12 cellular contexts compared by ENCODE assay signal in the genomic region with DNA sequence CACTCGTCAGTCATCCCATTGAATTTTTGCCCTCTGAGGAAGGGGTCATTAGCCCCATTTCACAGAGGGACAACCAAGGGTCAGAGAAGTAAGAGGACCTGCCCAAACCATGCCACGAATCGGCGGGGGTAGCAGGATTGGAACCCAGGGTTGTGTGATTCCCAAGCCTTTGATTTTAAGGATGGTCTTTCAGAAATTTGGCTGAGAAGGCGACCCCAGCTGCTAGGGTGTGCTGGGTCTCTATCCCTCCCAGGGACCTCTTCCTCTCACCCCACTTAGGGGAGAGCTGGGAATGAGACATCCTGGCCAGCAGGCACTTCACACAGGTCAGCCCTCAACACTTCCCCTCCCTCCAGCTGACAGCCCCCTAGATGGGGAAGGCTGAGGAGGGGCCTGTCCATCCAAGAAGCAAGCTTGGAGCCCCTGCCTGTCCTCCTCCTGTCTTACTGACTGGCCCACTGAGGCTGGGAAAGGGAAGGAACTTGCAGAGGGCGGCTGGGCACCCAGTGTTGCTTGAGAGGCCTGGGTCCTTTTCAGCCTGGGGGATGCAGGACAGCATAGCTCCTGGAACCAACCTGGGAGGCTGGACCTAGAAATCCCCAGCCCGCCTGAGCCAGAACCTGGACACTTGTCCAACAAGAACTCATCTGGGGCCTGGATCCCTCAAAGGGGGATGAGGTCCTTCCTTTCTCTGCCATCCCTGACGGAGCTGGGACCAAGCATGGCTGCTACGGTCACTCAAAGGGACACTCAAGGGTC. TPM values are rescaled to one million over a fixed set of nuclear protein-coding genes. Genes with fewer than 3 reads are reported as not detected.
DNase-seq lines count a peak whose midpoint lies in the region; ATAC-seq and TF ChIP-seq lines count a peak whose summit lies in the region.
"Had no signal": no experiment of that assay in that cellular context is flagged by ENCODE, and none has a peak within 500 bp of the region (broad histone marks: within the 10 kb centered on the region; RNA-seq: fewer than 3 reads in every experiment).

No MANE protein-coding gene starts in this region.

- H3K4me2 ChIP-seq in neuronal stem cell (ENCODE audit: insufficient read depth, low read length, poor library complexity, severe bottlenecking) (peak overlapping the region; percentile 67), Karpas-422 (ENCODE audit: low read depth, low read length, poor library complexity, severe bottlenecking) (no peak overlapping the region)

- H3K14ac ChIP-seq in neuronal stem cell (ENCODE audit: low read length): peak overlapping the region; percentile 91

- TF ChIP-seq POLR2A in esophagus muscularis mucosa (IDR thresholded peaks at IDR 0.05; ENCODE audit: low read depth): no peak

- H4K91ac ChIP-seq in neuronal stem cell (ENCODE audit: low read depth, low read length, poor library complexity): no peak overlapping the region

- no peak overlapping the region for H3K27ac Mint-ChIP-seq in CD14-positive monocyte
- H3K27ac Mint-ChIP-seq in T-cell: no peak overlapping the region

- no peak for ATAC-seq in T-cell (replicated peaks in 1 of 4)
- ATAC-seq in GM19035 (IDR thresholded peaks at IDR 0.05; ENCODE audit: unreplicated experiment): no peak
- ATAC-seq in HG03457 (IDR thresholded peaks at IDR 0.05; ENCODE audit: unreplicated experiment): no peak
- ATAC-seq: left lung had no signal

- no peaks in the 10 kb centered on the region for H3K36me3 ChIP-seq in esophagus muscularis mucosa
- no peaks in the 10 kb centered on the region for H3K36me3 ChIP-seq in neuronal stem cell (replicated peaks in 1 of 2; ENCODE audit: control insufficient read depth in 2 of 2, insufficient read depth in 2 of 2, low read length in 2 of 2)
- no peaks in the 10 kb centered on the region for H3K36me3 ChIP-seq in Karpas-422 (ENCODE audit: insufficient read depth, low read length)
- H3K36me3 ChIP-seq: left lung had no signal

- CTCF ChIA-PET in T-cell (lab: Charles Lee): interaction anchor here (0.6 kb wide), 2 partner anchors 121 to 180 kb away, joined by 3 to 5 read pairs; no protein-coding TSS in a partner anchor

- no peak overlapping the region for H2BK120ac ChIP-seq in neuronal stem cell (ENCODE audit: low read depth, low read length)

- H3K23ac ChIP-seq in neuronal stem cell (ENCODE audit: low read depth, low read length, poor library complexity): peak overlapping the region; percentile 32

- H3K4me1 Mint-ChIP-seq in CD14-positive monocyte (peaks cover 45% of the 10 kb centered on the region), T-cell (peaks cover 15 to 23% (median 18%) of the 10 kb centered on the region in 3 donors)

- H3K27ac ChIP-seq in esophagus muscularis mucosa (replicated peaks in 1 of 4): peak overlapping the region; percentile 77 to 94 (median 87)
- no peak overlapping the region for H3K27ac ChIP-seq in neuronal stem cell (replicated peaks; ENCODE audit: low read length)
- H3K27ac ChIP-seq in Karpas-422 (ENCODE audit: low read length): no peak overlapping the region
- H3K27ac ChIP-seq: left lung, VCaP had no signal

- H2BK12ac ChIP-seq in neuronal stem cell (ENCODE audit: low read length): peak overlapping the region; percentile 80

- peak overlapping the region; percentile 54 for H3K4ac ChIP-seq in neuronal stem cell (ENCODE audit: low read length)

- DNase-seq in CD14-positive monocyte (ENCODE audit: low spot score): no peak
- DNase-seq in T-cell: no peak
- no peak for DNase-seq in esophagus muscularis mucosa (ENCODE audit: extremely low spot score)
- DNase-seq in neuronal stem cell (ENCODE audit: low spot score): no peak
- no peak for DNase-seq in NCI-H774 (lab: John Stamatoyannopoulos, UW)
- no peak for DNase-seq in Karpas-422
- DNase-seq: DMS53, KG1 had no signal

- no peak overlapping the region for H4K8ac ChIP-seq in neuronal stem cell (ENCODE audit: low read depth, low read length)

- H3K18ac ChIP-seq in neuronal stem cell (ENCODE audit: low read length): no peak overlapping the region

- no peaks in the 10 kb centered on the region for H3K79me2 ChIP-seq in Karpas-422 (ENCODE audit: low read length)

- peak overlapping the region; percentile 30 for H2BK5ac ChIP-seq in neuronal stem cell (ENCODE audit: low read length)

- peaks cover 0 to 14% (median 7%) of the 10 kb centered on the region in 7 donors for H3K9me3 Mint-ChIP-seq in CD14-positive monocyte
- H3K9me3 Mint-ChIP-seq in T-cell: no peaks in the 10 kb centered on the region

- H3K4me1 ChIP-seq in esophagus muscularis mucosa (peaks cover 38 to 85% (median 82%) of the 10 kb centered on the region in 4 donors), neuronal stem cell (ENCODE audit: control insufficient read depth in 2 of 2, insufficient read depth in 1 of 2, low read depth in 1 of 2, low read length in 2 of 2) (peaks cover 39 to 51% of the 10 kb centered on the region in 2 donors), Karpas-422 (ENCODE audit: low read length) (no peaks in the 10 kb centered on the region)

- H3K27me3 ChIP-seq in esophagus muscularis mucosa: no peaks in the 10 kb centered on the region
- H3K27me3 ChIP-seq in neuronal stem cell (ENCODE audit: control insufficient read depth in 3 of 3, insufficient read depth in 3 of 3, low read depth in 1 of 3, low read length in 3 of 3): no peaks in the 10 kb centered on the region
- H3K27me3 ChIP-seq in Karpas-422 (ENCODE audit: low read length): no peaks in the 10 kb centered on the region

- H3K9ac ChIP-seq in neuronal stem cell (ENCODE audit: low read depth, low read length, poor library complexity) (peak overlapping the region; percentile 89), Karpas-422 (ENCODE audit: low read length) (no peak overlapping the region)

- intact Hi-C loops in CD14-positive monocyte (cut with micrococcal nuclease) (no loop called here), esophagus muscularis mucosa (cut with DNase I) (no loop called here)

- POLR2A ChIA-PET in T-cell (lab: Charles Lee): no interaction called here

- TF ChIP-seq CTCF in CD14-positive monocyte (IDR thresholded peaks at IDR 0.05): no peak
- no peak for TF ChIP-seq CTCF in esophagus muscularis mucosa (IDR thresholded peaks at IDR 0.05)

- 0 out of 2 replicates have a peak, but pooled peaks cover 5% of the 10 kb centered on the region for H4K20me1 ChIP-seq in Karpas-422 (ENCODE audit: insufficient read depth, low read depth, low read length)

- no peak overlapping the region for H2AFZ ChIP-seq in neuronal stem cell (ENCODE audit: low read length)
- no peak overlapping the region for H2AFZ ChIP-seq in Karpas-422 (ENCODE audit: low read length)

- no peaks in the 10 kb centered on the region for H3K9me2 ChIP-seq in Karpas-422 (replicated peaks; ENCODE audit: insufficient read depth, low read length)

- peak overlapping the region; percentile 89 for H2AK5ac ChIP-seq in neuronal stem cell (ENCODE audit: low read depth, low read length)

- H3K4me3 ChIP-seq in esophagus muscularis mucosa: peak overlapping the region; percentile 72 to 78 (median 72)
- H3K4me3 ChIP-seq in neuronal stem cell (ENCODE audit: low read length in 2 of 2): peak overlapping the region in 1 of 2 donors; percentile 71
- H3K4me3 ChIP-seq in Karpas-422 (ENCODE audit: low read length): no peak overlapping the region

- 81% methylated on average over 5 of the region's 9 CpGs for WGBS in esophagus muscularis mucosa
- WGBS in neuronal stem cell (ENCODE audit: extremely low coverage in 2 of 2, insufficient read length in 2 of 2, insufficient replicate concordance in 1 of 2), 2 donors: no CpG with 5 or more reads among the region's 9 CpGs

- H3K9me3 ChIP-seq in esophagus muscularis mucosa: no peaks in the 10 kb centered on the region
- H3K9me3 ChIP-seq in neuronal stem cell (replicated peaks in 1 of 2; ENCODE audit: control insufficient read depth in 2 of 2, insufficient read depth in 1 of 2, low read depth in 1 of 2, low read length in 2 of 2): no peaks in the 10 kb centered on the region
- H3K9me3 ChIP-seq in Karpas-422 (ENCODE audit: low read length): no peaks in the 10 kb centered on the region
- H3K9me3 ChIP-seq: left lung had no signal

- peaks cover 17% of the 10 kb centered on the region for H3K79me1 ChIP-seq in neuronal stem cell (ENCODE audit: low read depth, low read length)

- peak overlapping the region; percentile 64 for H2BK15ac ChIP-seq in neuronal stem cell (ENCODE audit: low read length)

- TF ChIP-seq EP300 in esophagus muscularis mucosa (IDR thresholded peaks at IDR 0.05): no peak

- peaks cover 50 to 76% (median 65%) of the 10 kb centered on the region in 3 donors for H3K27me3 Mint-ChIP-seq in CD14-positive monocyte (ENCODE audit: low read depth in 3 of 3)
- H3K27me3 Mint-ChIP-seq in T-cell: peaks cover 32 to 50% of the 10 kb centered on the region in 2 donors

- H3K36me3 Mint-ChIP-seq in CD14-positive monocyte (peaks cover 7 to 10% of the 10 kb centered on the region in 2 donors), T-cell (no peaks in the 10 kb centered on the region)

- H3K4me3 Mint-ChIP-seq in CD14-positive monocyte (peak overlapping the region; percentile 78 to 89), T-cell (peak overlapping the region; percentile 73 to 81 (median 80))

RNA-seq across cellular contexts. Expression of a gene that starts 1.7 kb away (rescaled TPM):
- under 1 TPM; 0.05 to 0.12 TPM for polyA plus RNA-seq in CD14-positive monocyte
- total RNA-seq in T-cell (1 to 10 TPM in 1 of 5 donors, under 1 TPM in 4; 0.07 to 1.1 (median 0.47) TPM), esophagus muscularis mucosa (100 to 1,000 TPM in 1 of 4 donors, 10 to 100 TPM in 3; 44.1 to 101 (median 56.5) TPM)
- 63.6 TPM for polyA plus RNA-seq in neuronal stem cell (2013, experiment 1 of 2)
- polyA plus RNA-seq in neuronal stem cell (2013, experiment 2 of 2): 63.6 TPM
- total RNA-seq in Karpas-422 (2014; rRNA removed; shearing (Covaris generic); ENCODE audit: low replicate concordance): 0.04 and 0.94 TPM in 2 replicates

Comparison
In these comparisons a context has a peak if more than half of its experiments do, and no peak if none do; other contexts are left out.
1. H3K27ac ChIP-seq: peak in esophagus muscularis mucosa (4 of 4); none in neuronal stem cell (single experiment) and Karpas-422 (single experiment).
2. RNA of a gene that starts 1.7 kb away (total RNA-seq): 44.1 to 101 TPM in esophagus muscularis mucosa; 0.07 to 1.1 TPM in T-cell and 0.04 to 0.94 TPM in Karpas-422; every median in the first group is over 10 times any median in the second.